Comparison of ENCODE assay signal across 16 cellular contexts in genomic region chr10:77297370-77297692, GRCh38.
DNase-seq lines count a peak whose midpoint lies in the region; TF ChIP-seq lines count a peak whose summit lies in the region.
"Had no signal": no experiment of that assay in that cellular context is flagged by ENCODE, and none has a peak within 500 bp of the region (broad histone marks: within the 10 kb centered on the region; RNA-seq: fewer than 3 reads in every experiment).

No MANE protein-coding gene starts in this region.

- H3K27ac ChIP-seq in liver (ENCODE audit: low read depth in 1 of 2, low read length in 2 of 2), result peak overlapping the region; percentile 72 to 77
- H3K27ac ChIP-seq: heart right ventricle had no signal

- DNase-seq in COLO668 (lab: John Stamatoyannopoulos, UW; ENCODE audit: unreplicated experiment) (peak; percentile 3), LHCN-M2 (ENCODE audit: low read depth) (peak; percentile 85), cardiac fibroblast (ENCODE audit: low read depth in 2 of 2) (peak; percentile 20 to 59), GM10266 (ENCODE audit: extremely low spot score) (no peak), globus pallidus (ENCODE audit: low spot score) (no peak), NCI-H526 treated with DMSO at 0.1 percent for 48 hours (lab: John Stamatoyannopoulos, UW) (no peak)
- no peak for DNase-seq in activated CD4-positive, alpha-beta T cell treated with anti-CD3 and anti-CD28 coated beads, Interleukin-2, amount 50 U/mL, for 1 hour
- DNase-seq: activated CD4-positive, alpha-beta T cell treated with anti-CD3 and anti-CD28 coated beads, Interleukin-2, amount 50 U/mL, for 4 hours; CD4-positive, alpha-beta T cell; effector memory CD8-positive, alpha-beta T cell; heart right ventricle; left ventricle myocardium superior; NCI-H1436; NCI-H510A treated with DMSO at 0.1 percent for 48 hours; nephron progenitor cell had no signal

- peak overlapping the region in 1 of 2 donors; percentile 39 for H3K9ac ChIP-seq in liver (ENCODE audit: low read depth in 1 of 2, low read length in 2 of 2)

- peaks cover 1 to 20% (median 15%) of the 10 kb centered on the region in 4 donors for H3K4me1 ChIP-seq in liver (ENCODE audit: control insufficient read depth in 4 of 4, insufficient read depth in 4 of 4, low read length in 3 of 4)
- H3K4me1 ChIP-seq: heart right ventricle had no signal

- TF ChIP-seq CTCF in cardiac fibroblast (IDR thresholded peaks at IDR 0.05; ENCODE audit: low read depth, low read length), result no peak
- TF ChIP-seq CTCF in liver (IDR thresholded peaks at IDR 0.05; ENCODE audit: low read depth, low read length, missing input control), result no peak
- no peak for TF ChIP-seq CTCF in GM10266 (IDR thresholded peaks at IDR 0.05; ENCODE audit: control insufficient read depth, insufficient read depth, low read depth, missing control alignments)

- H3K36me3 ChIP-seq in liver (ENCODE audit: control insufficient read depth in 4 of 4, insufficient read depth in 3 of 4, low read depth in 1 of 4, low read length in 3 of 4), result no peaks in the 10 kb centered on the region
- H3K36me3 ChIP-seq: heart right ventricle had no signal

- no peak for TF ChIP-seq RAD21 in liver (IDR thresholded peaks at IDR 0.05)

- WGBS in liver, result 45% methylated on average over 5 of the region's 5 CpGs

- H3K27me3 ChIP-seq in liver (ENCODE audit: control insufficient read depth in 4 of 4, insufficient read depth in 4 of 4, low read length in 3 of 4), result no peaks in the 10 kb centered on the region

- H3K4me3 ChIP-seq in cardiac fibroblast (replicated peaks in 1 of 2; ENCODE audit: low read depth in 2 of 2, low read length in 2 of 2) (no peak overlapping the region), liver (ENCODE audit: low read depth in 1 of 3, low read length in 3 of 3) (no peak overlapping the region)
- H3K4me3 ChIP-seq: heart right ventricle had no signal

- H3K9me3 ChIP-seq in liver (ENCODE audit: control insufficient read depth in 4 of 4, low read length in 3 of 4), result no peaks in the 10 kb centered on the region
- H3K9me3 ChIP-seq: heart right ventricle had no signal

TF ChIP-seq in liver, 16 proteins besides CTCF, POLR2A, EP300 and RAD21:
- TF ChIP-seq GABPA (IDR thresholded peaks at IDR 0.05 in 1 of 2, conservative IDR thresholded peaks at IDR 0.05 in 1 of 2) (no peak), EGR1 (IDR thresholded peaks at IDR 0.05; ENCODE audit: low read depth in 2 of 2) (no peak), JUND (IDR thresholded peaks at IDR 0.05) (no peak), HNF4G (IDR thresholded peaks at IDR 0.05) (no peak), HNF4A (conservative IDR thresholded peaks at IDR 0.05) (no peak), ATF3 (IDR thresholded peaks at IDR 0.05) (no peak), TAF1 (conservative IDR thresholded peaks at IDR 0.05) (no peak), MAX (IDR thresholded peaks at IDR 0.05) (no peak), REST (IDR thresholded peaks at IDR 0.05) (peak; percentile 97), YY1 (IDR thresholded peaks at IDR 0.05) (peak; percentile 15)

Comparison
In these comparisons a context has a peak if more than half of its experiments do, and no peak if none do; other contexts are left out.
1. DNase-seq: peak in COLO668 (single experiment), LHCN-M2 (single experiment) and cardiac fibroblast (2 of 2); none in GM10266 (single experiment), globus pallidus (single experiment), activated CD4-positive, alpha-beta T cell treated with anti-CD3 and anti-CD28 coated beads, Interleukin-2, amount 50 U/mL, for 1 hour (single experiment) and NCI-H526 treated with DMSO at 0.1 percent for 48 hours (single experiment).